1 cellular context compared by ENCODE assay signal in the genomic region with DNA sequence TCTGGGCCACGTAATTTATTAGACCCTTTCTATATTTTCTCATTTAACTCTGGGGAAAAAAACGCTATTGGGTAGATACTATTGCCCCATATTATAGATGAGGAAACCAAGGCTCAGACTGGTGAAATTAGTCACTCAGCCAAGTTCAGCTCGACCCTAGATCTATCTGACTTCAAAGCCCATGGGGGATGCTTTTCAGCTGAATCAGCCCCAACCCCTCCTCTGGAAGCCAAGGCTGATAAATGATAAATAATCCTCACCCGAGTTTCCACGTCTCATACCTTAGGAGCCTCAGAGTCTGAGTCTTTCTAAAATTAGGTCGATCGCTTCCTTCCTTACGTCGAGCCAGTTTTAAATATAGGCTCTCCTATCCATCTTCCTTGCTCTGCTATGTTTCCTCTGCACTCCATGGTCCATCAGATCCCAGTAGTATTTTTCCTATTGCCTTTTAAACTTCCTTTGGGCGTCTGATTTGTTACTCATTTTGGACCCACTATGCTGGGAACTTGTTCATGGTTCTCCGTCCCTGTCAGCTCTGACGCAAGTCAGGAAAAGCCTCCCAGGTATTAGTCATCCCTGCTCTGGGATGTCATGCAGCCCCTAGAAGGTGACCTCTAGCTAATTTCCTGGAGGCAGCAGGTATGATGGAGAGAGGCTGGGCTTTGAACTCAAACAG.
A peak's percentile ranks its signal among the peaks of the same experiment; 100 is the strongest.
TF ChIP-seq lines count a peak whose summit lies in the region.

No MANE protein-coding gene starts in this region.

TF ChIP-seq in HCT116, 20 proteins besides CTCF, POLR2A, EP300 and RAD21:
- peak; percentile 56; the same call in 1 of the 2 replicates for TF ChIP-seq JUND (IDR thresholded peaks at IDR 0.05)
- TF ChIP-seq CEBPB (IDR thresholded peaks at IDR 0.05; ENCODE audit: low read depth): peak; percentile 86
- no peak for TF ChIP-seq TCF7L2 (IDR thresholded peaks at IDR 0.05; ENCODE audit: borderline replicate concordance, extremely low read depth, insufficient read depth, insufficient read length)
- TF ChIP-seq SP1 (IDR thresholded peaks at IDR 0.05; ENCODE audit: low read depth): peak; percentile 46
- TF ChIP-seq FOSL1 (IDR thresholded peaks at IDR 0.05; ENCODE audit: low read depth): peak; percentile 71
- no peak for TF ChIP-seq SIN3A (IDR thresholded peaks at IDR 0.05; ENCODE audit: low read depth)
- TF ChIP-seq, protein P1, sequence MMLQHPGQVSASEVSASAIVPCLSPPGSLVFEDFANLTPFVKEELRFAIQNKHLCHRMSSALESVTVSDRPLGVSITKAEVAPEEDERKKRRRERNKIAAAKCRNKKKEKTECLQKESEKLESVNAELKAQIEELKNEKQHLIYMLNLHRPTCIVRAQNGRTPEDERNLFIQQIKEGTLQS (IDR thresholded peaks at IDR 0.05): peak; percentile 46; the same call in 1 of the 2 replicates
- TF ChIP-seq, protein P2, sequence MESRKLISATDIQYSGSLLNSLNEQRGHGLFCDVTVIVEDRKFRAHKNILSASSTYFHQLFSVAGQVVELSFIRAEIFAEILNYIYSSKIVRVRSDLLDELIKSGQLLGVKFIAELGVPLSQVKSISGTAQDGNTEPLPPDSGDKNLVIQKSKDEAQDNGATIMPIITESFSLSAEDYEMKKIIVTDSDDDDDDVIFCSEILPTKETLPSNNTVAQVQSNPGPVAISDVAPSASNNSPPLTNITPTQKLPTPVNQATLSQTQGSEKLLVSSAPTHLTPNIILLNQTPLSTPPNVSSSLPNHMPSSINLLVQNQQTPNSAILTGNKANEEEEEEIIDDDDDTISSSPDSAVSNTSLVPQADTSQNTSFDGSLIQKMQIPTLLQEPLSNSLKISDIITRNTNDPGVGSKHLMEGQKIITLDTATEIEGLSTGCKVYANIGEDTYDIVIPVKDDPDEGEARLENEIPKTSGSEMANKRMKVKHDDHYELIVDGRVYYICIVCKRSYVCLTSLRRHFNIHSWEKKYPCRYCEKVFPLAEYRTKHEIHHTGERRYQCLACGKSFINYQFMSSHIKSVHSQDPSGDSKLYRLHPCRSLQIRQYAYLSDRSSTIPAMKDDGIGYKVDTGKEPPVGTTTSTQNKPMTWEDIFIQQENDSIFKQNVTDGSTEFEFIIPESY (IDR thresholded peaks at IDR 0.05; ENCODE audit: extremely low read depth, insufficient replicate concordance, low read length): no peak
- peak; percentile 29; the same call in 1 of the 2 replicates for TF ChIP-seq CBX3 (IDR thresholded peaks at IDR 0.05; ENCODE audit: low read depth)
- 0 out of 2 replicates have a peak, but pooled peaks have one; percentile 42 for TF ChIP-seq POLR2AphosphoS5 (IDR thresholded peaks at IDR 0.05; ENCODE audit: low read depth, low read length)
